11 cellular contexts compared by ENCODE assay signal in genomic region chr11:18669629-18670162, GRCh38. TPM values are rescaled to one million over a fixed set of nuclear protein-coding genes. Genes with fewer than 3 reads are reported as not detected.
DNase-seq lines count a peak whose midpoint lies in the region; ATAC-seq and TF ChIP-seq lines count a peak whose summit lies in the region.
"Had no signal": no experiment of that assay in that cellular context is flagged by ENCODE, and none has a peak within 500 bp of the region (broad histone marks: within the 10 kb centered on the region; RNA-seq: fewer than 3 reads in every experiment).

No MANE protein-coding gene starts in this region.

- H3K27ac Mint-ChIP-seq in activated CD8-positive, alpha-beta T cell treated with anti-CD3 and anti-CD28 coated beads for 36 hours = peak overlapping the region; percentile 73
- H3K27ac Mint-ChIP-seq in naive thymus-derived CD4-positive, alpha-beta T cell = peak overlapping the region in 8 of 9 donors; percentile 6 to 89 (median 54)

- no peak overlapping the region for H2AFZ ChIP-seq in SK-N-SH (ENCODE audit: low read depth)

- TF ChIP-seq CTCF in SK-N-SH (IDR thresholded peaks at IDR 0.05) (no peak), thyroid gland (IDR thresholded peaks at IDR 0.05) (no peak)
- TF ChIP-seq CTCF in activated CD8-positive, alpha-beta T cell treated with anti-CD3 and anti-CD28 coated beads for 36 hours (IDR thresholded peaks at IDR 0.05) = no peak

- H3F3A ChIP-seq in SK-N-SH (replicated peaks; ENCODE audit: insufficient read depth) = no peaks in the 10 kb centered on the region

- no peaks in the 10 kb centered on the region for H3K9me3 Mint-ChIP-seq in activated CD8-positive, alpha-beta T cell treated with anti-CD3 and anti-CD28 coated beads for 36 hours
- no peaks in the 10 kb centered on the region for H3K9me3 Mint-ChIP-seq in naive thymus-derived CD4-positive, alpha-beta T cell

- TF ChIP-seq EP300 in SK-N-SH (IDR thresholded peaks at IDR 0.05; ENCODE audit: borderline replicate concordance in 1 of 2, low read depth in 1 of 2, low read length in 1 of 2) = no peak

- CTCF ChIA-PET in SK-N-SH (lab: Yijun Ruan, JAX) = no interaction called here
- CTCF ChIA-PET in activated CD8-positive, alpha-beta T cell treated with anti-CD3 and anti-CD28 coated beads for 36 hours (lab: Charles Lee) = interaction anchor here (0.7 to 1.4 kb wide), 4 partner anchors 9 to 554 kb away, joined by 3 to 4 read pairs (median 3); no protein-coding TSS in a partner anchor
- CTCF ChIA-PET in naive thymus-derived CD4-positive, alpha-beta T cell (lab: Charles Lee) = interaction anchor here (0.9 kb wide), 1 partner anchor 129 kb away, joined by 3 read pairs; no protein-coding TSS in a partner anchor

- H3K79me2 ChIP-seq in SK-N-SH (ENCODE audit: insufficient read depth) = no peaks in the 10 kb centered on the region

- no peak for TF ChIP-seq POLR2A in thyroid gland (IDR thresholded peaks at IDR 0.05)

- H3K4me3 ChIP-seq in SK-N-SH (ENCODE audit: low read depth in 2 of 2, low read length in 1 of 2) = no peak overlapping the region
- no peak overlapping the region for H3K4me3 ChIP-seq in naive thymus-derived CD4-positive, alpha-beta T cell (ENCODE audit: low read length)
- no peak overlapping the region for H3K4me3 ChIP-seq in thyroid gland (replicated peaks in 1 of 3)

- TF ChIP-seq RAD21 in SK-N-SH (IDR thresholded peaks at IDR 0.05; ENCODE audit: low read length) = no peak

- no peak for ATAC-seq in SK-N-SH treated with all-trans-retinoic acid at 6 μM for 48 hours
- ATAC-seq in activated CD8-positive, alpha-beta T cell treated with anti-CD3 and anti-CD28 coated beads for 36 hours = no peak
- no peak for ATAC-seq in naive thymus-derived CD4-positive, alpha-beta T cell
- no peak for ATAC-seq in activated CD4-positive, CD25-positive, alpha-beta regulatory T cell treated with anti-CD3 and anti-CD28 coated beads, Interleukin-2, amount 50 U/mL, for 24 hours

- no peaks in the 10 kb centered on the region for H3K4me1 ChIP-seq in SK-N-SH (ENCODE audit: control insufficient read depth in 1 of 2, insufficient read depth in 2 of 2, low read depth in 1 of 2, low read length in 1 of 2)
- peaks cover 20 to 26% of the 10 kb centered on the region in 2 donors for H3K4me1 ChIP-seq in naive thymus-derived CD4-positive, alpha-beta T cell (ENCODE audit: control insufficient read depth in 2 of 2, insufficient read depth in 2 of 2, low read length in 2 of 2)
- H3K4me1 ChIP-seq in thyroid gland = no peaks in the 10 kb centered on the region

- POLR2A ChIA-PET in SK-N-SH (lab: Yijun Ruan, JAX) = no interaction called here
- POLR2A ChIA-PET in activated CD8-positive, alpha-beta T cell treated with anti-CD3 and anti-CD28 coated beads for 36 hours (lab: Charles Lee) = interaction anchor here (0.6 kb wide), 1 partner anchor 1371 kb away, joined by 3 read pairs; no protein-coding TSS in a partner anchor
- POLR2A ChIA-PET in naive thymus-derived CD4-positive, alpha-beta T cell (lab: Charles Lee) = interaction anchor here (1.2 kb wide), 1 partner anchor 35 kb away, joined by 4 read pairs; the partner anchor contains the start of gene SPTY2D1

- H3K36me3 ChIP-seq in SK-N-SH (replicated peaks in 1 of 2; ENCODE audit: control insufficient read depth in 1 of 2, insufficient read depth in 2 of 2, low read length in 1 of 2) (no peaks in the 10 kb centered on the region), thyroid gland (no peaks in the 10 kb centered on the region)
- no peaks in the 10 kb centered on the region for H3K36me3 ChIP-seq in naive thymus-derived CD4-positive, alpha-beta T cell (ENCODE audit: control insufficient read depth in 2 of 3, insufficient read depth in 3 of 3, low read length in 3 of 3)

- H3K4me3 Mint-ChIP-seq in activated CD8-positive, alpha-beta T cell treated with anti-CD3 and anti-CD28 coated beads for 36 hours = no peak overlapping the region
- peak overlapping the region in 2 of 10 donors; percentile 1 to 28 for H3K4me3 Mint-ChIP-seq in naive thymus-derived CD4-positive, alpha-beta T cell

- WGBS in SK-N-SH (ENCODE audit: low lambda C conversion rate) = 72% methylated on average over 4 of the region's 4 CpGs
- 66 to 81% methylated on average over 4 of the region's 4 CpGs for WGBS in thyroid gland, 2 donors

- peaks cover 52% of the 10 kb centered on the region for H3K4me1 Mint-ChIP-seq in activated CD8-positive, alpha-beta T cell treated with anti-CD3 and anti-CD28 coated beads for 36 hours (ENCODE audit: low read depth)
- peaks cover 34 to 74% (median 54%) of the 10 kb centered on the region in 7 donors for H3K4me1 Mint-ChIP-seq in naive thymus-derived CD4-positive, alpha-beta T cell

- no peaks in the 10 kb centered on the region for H3K27me3 Mint-ChIP-seq in activated CD8-positive, alpha-beta T cell treated with anti-CD3 and anti-CD28 coated beads for 36 hours
- peaks cover 0 to 17% (median 0%) of the 10 kb centered on the region in 5 donors for H3K27me3 Mint-ChIP-seq in naive thymus-derived CD4-positive, alpha-beta T cell

- no peaks in the 10 kb centered on the region for H3K9me2 ChIP-seq in SK-N-SH

- H3K27ac ChIP-seq in SK-N-SH (ENCODE audit: low read depth in 2 of 2, low read length in 1 of 2) (no peak overlapping the region), thyroid gland (no peak overlapping the region)
- H3K27ac ChIP-seq in naive thymus-derived CD4-positive, alpha-beta T cell (ENCODE audit: low read depth, low read length) = no peak overlapping the region

- intact Hi-C loops in activated CD8-positive, alpha-beta T cell treated with anti-CD3 and anti-CD28 coated beads for 36 hours (cut with micrococcal nuclease) = no loop called here
- intact Hi-C loops in naive thymus-derived CD4-positive, alpha-beta T cell (cut with micrococcal nuclease) = no loop called here
- intact Hi-C loops in thyroid gland (cut with DNase I) = no loop called here

- H3K36me3 Mint-ChIP-seq in activated CD8-positive, alpha-beta T cell treated with anti-CD3 and anti-CD28 coated beads for 36 hours (ENCODE audit: low read depth) = no peaks in the 10 kb centered on the region
- no peaks in the 10 kb centered on the region for H3K36me3 Mint-ChIP-seq in naive thymus-derived CD4-positive, alpha-beta T cell

- no peaks in the 10 kb centered on the region for H4K20me1 ChIP-seq in SK-N-SH (ENCODE audit: insufficient read depth)

- H3K27me3 ChIP-seq in SK-N-SH (ENCODE audit: insufficient read depth) (no peaks in the 10 kb centered on the region), thyroid gland (no peaks in the 10 kb centered on the region)
- no peaks in the 10 kb centered on the region for H3K27me3 ChIP-seq in naive thymus-derived CD4-positive, alpha-beta T cell (ENCODE audit: control insufficient read depth in 2 of 2, insufficient read depth in 2 of 2, low read length in 2 of 2)

- peak; percentile 10 for DNase-seq in SK-N-SH
- peak; percentile 15 for DNase-seq in KBM-7
- no peak for DNase-seq in activated CD8-positive, alpha-beta T cell treated with anti-CD3 and anti-CD28 coated beads for 36 hours
- no peak for DNase-seq in naive thymus-derived CD4-positive, alpha-beta T cell
- DNase-seq in thyroid gland = no peak
- no peak for DNase-seq in NAMALWA (ENCODE audit: low spot score)
- DNase-seq: kidney, NCI-H146 had no signal

- in situ Hi-C loops in KBM-7 (cut with MboI; ENCODE audit: low pct_unique_long_range_greater_than_20kb, low sequenced_read_pairs) = no loop called here

- H3K4me2 ChIP-seq in SK-N-SH = no peak overlapping the region

- no peaks in the 10 kb centered on the region for H3K9me3 ChIP-seq in SK-N-SH
- no peaks in the 10 kb centered on the region for H3K9me3 ChIP-seq in naive thymus-derived CD4-positive, alpha-beta T cell (ENCODE audit: control insufficient read depth in 2 of 3, low read length in 3 of 3)
- no peaks in the 10 kb centered on the region for H3K9me3 ChIP-seq in thyroid gland

- H3K9ac ChIP-seq in SK-N-SH = no peak overlapping the region

TF ChIP-seq in SK-N-SH, 30 proteins besides CTCF, POLR2A, EP300 and RAD21 (continues in another document):
- TF ChIP-seq SMC3 (IDR thresholded peaks at IDR 0.05; ENCODE audit: low read depth, low read length) (no peak), POLR2AphosphoS5 (IDR thresholded peaks at IDR 0.05; ENCODE audit: low read depth, low read length) (no peak), TEAD4 (IDR thresholded peaks at IDR 0.05; ENCODE audit: borderline replicate concordance, insufficient read depth) (no peak)

RNA-seq across cellular contexts. Expression of gene TMEM86A, which starts 28.9 kb away (rescaled TPM):
- polyA plus RNA-seq in SK-N-SH (2012; rRNA removed) = 1.2 TPM in 2 replicates
- polyA plus RNA-seq in SK-N-SH (2012; cell fraction: cytosol; rRNA removed) = 0.86 and 1.1 TPM in 2 replicates
- polyA plus RNA-seq in SK-N-SH (2012; cell fraction: nucleus; rRNA removed) = 1.3 and 2.0 TPM in 2 replicates
- total RNA-seq in activated CD8-positive, alpha-beta T cell treated with anti-CD3 and anti-CD28 coated beads for 36 hours = under 1 TPM; 0.11 to 0.34 TPM
- total RNA-seq in naive thymus-derived CD4-positive, alpha-beta T cell = 1 to 10 TPM in 4 of 5 experiments, under 1 TPM in 1; 0.53 to 6.5 (median 5.5) TPM
- 1 to 10 TPM in 1 of 2 donors, under 1 TPM in 1; 0.69 to 1.3 TPM for polyA plus RNA-seq in naive thymus-derived CD4-positive, alpha-beta T cell
- total RNA-seq in thyroid gland = 10 to 100 TPM in 1 of 4 donors, 1 to 10 TPM in 3; 5.8 to 13.2 (median 6.2) TPM

RNA-seq across cellular contexts. Expression of gene SPTY2D1, which starts 35.6 kb away (rescaled TPM):
- 5.3 and 8.6 TPM in 2 replicates for polyA plus RNA-seq in SK-N-SH (2012; rRNA removed)
- polyA plus RNA-seq in SK-N-SH (2012; cell fraction: cytosol; rRNA removed) = 7.3 and 7.4 TPM in 2 replicates
- polyA plus RNA-seq in SK-N-SH (2012; cell fraction: nucleus; rRNA removed) = 2.6 and 5.3 TPM in 2 replicates
- total RNA-seq in activated CD8-positive, alpha-beta T cell treated with anti-CD3 and anti-CD28 coated beads for 36 hours = 10 to 100 TPM; 21.3 TPM
- 10 to 100 TPM; 26.0 to 37.4 (median 28.2) TPM for total RNA-seq in naive thymus-derived CD4-positive, alpha-beta T cell
- polyA plus RNA-seq in naive thymus-derived CD4-positive, alpha-beta T cell = 10 to 100 TPM in 1 of 2 donors, 1 to 10 TPM in 1; 7.1 to 12.6 TPM
- total RNA-seq in thyroid gland = 10 to 100 TPM; 18.1 to 26.9 (median 24.9) TPM

RNA-seq across cellular contexts. Expression of gene IGSF22, which starts 56.3 kb away (rescaled TPM):
- 0.02 and 0.10 TPM in 2 replicates for polyA plus RNA-seq in SK-N-SH (2012; rRNA removed)
- polyA plus RNA-seq in SK-N-SH (2012; cell fraction: cytosol; rRNA removed) = 0.01 and 0.14 TPM in 2 replicates
- polyA plus RNA-seq in SK-N-SH (2012; cell fraction: nucleus; rRNA removed) = 0.04 and 0.18 TPM in 2 replicates
- total RNA-seq in activated CD8-positive, alpha-beta T cell treated with anti-CD3 and anti-CD28 coated beads for 36 hours = 1 to 10 TPM in 1 of 2 experiments, under 1 TPM in 1; 0.43 to 1.4 TPM
- 1 to 10 TPM; 1.5 to 5.8 (median 4.5) TPM for total RNA-seq in naive thymus-derived CD4-positive, alpha-beta T cell
- 1 to 10 TPM; 2.0 to 2.6 TPM for polyA plus RNA-seq in naive thymus-derived CD4-positive, alpha-beta T cell
- under 1 TPM in 3 of 4 donors, not detected in 1; 0.33 to 0.93 (median 0.78) TPM for total RNA-seq in thyroid gland
- total RNA-seq: H4 had no signal

Comparison
In these comparisons a context has a peak if more than half of its experiments do, and no peak if none do; other contexts are left out.
1. DNase-seq: peak in SK-N-SH (single experiment) and KBM-7 (single experiment); none in activated CD8-positive, alpha-beta T cell treated with anti-CD3 and anti-CD28 coated beads for 36 hours (single experiment), naive thymus-derived CD4-positive, alpha-beta T cell (0 of 9), thyroid gland (0 of 2) and NAMALWA (single experiment).